19 cellular contexts compared by ENCODE assay signal in genomic region chr11:83773950-83774880, GRCh38.
DNase-seq lines count a peak whose midpoint lies in the region; TF ChIP-seq lines count a peak whose summit lies in the region.
"Had no signal": no experiment of that assay in that cellular context is flagged by ENCODE, and none has a peak within 500 bp of the region (broad histone marks: within the 10 kb centered on the region; RNA-seq: fewer than 3 reads in every experiment).

No MANE protein-coding gene starts in this region.

- H3K27ac Mint-ChIP-seq in HFFc6 (peak overlapping the region; percentile 83), CD14-positive monocyte (peak overlapping the region in 1 of 7 donors; percentile 44)
- H3K27ac Mint-ChIP-seq: endodermal cell had no signal

- no peak for TF ChIP-seq CTCF in HFFc6 (IDR thresholded peaks at IDR 0.05)
- no peak for TF ChIP-seq CTCF in epithelial cell of esophagus (IDR thresholded peaks at IDR 0.05; ENCODE audit: insufficient read depth, low read depth, low read length, missing control alignments)
- TF ChIP-seq CTCF in CD14-positive monocyte (IDR thresholded peaks at IDR 0.05) = no peak

- H3K36me3 Mint-ChIP-seq in HFFc6 (ENCODE audit: low read depth) (no peaks in the 10 kb centered on the region), CD14-positive monocyte (no peaks in the 10 kb centered on the region)

- peak; percentile 70 for DNase-seq in A172 (ENCODE audit: low spot score)
- DNase-seq in HFFc6 = peak; percentile 68
- peak; percentile 15 for DNase-seq in RKO (ENCODE audit: low spot score)
- peak; percentile 14 for DNase-seq in epithelial cell of esophagus (ENCODE audit: low read depth)
- DNase-seq in CD14-positive monocyte (ENCODE audit: low spot score) = no peak
- no peak for DNase-seq in posterior vena cava (ENCODE audit: low spot score)
- no peak for DNase-seq in EL
- no peak for DNase-seq in T-helper 1 cell
- DNase-seq: activated CD8-positive, alpha-beta memory T cell treated with anti-CD3 and anti-CD28 coated beads, Interleukin-2, amount 50 U/mL, for 4 hours; activated naive CD4-positive, alpha-beta T cell; endodermal cell; midbrain; NCI-H524 treated with DMSO at 0.1 percent for 48 hours; Peyer's patch; stimulated activated CD4-positive, alpha-beta T cell treated with anti-CD3 and anti-CD28 coated beads, Interleukin-4, amount 100 ng/mL, for 24 hours; T-helper 2 cell had no signal

- H3K27me3 Mint-ChIP-seq in HFFc6 (ENCODE audit: insufficient read depth) = no peaks in the 10 kb centered on the region; the same call in 1 of the 2 replicates
- peaks cover 0 to 4% (median 2%) of the 10 kb centered on the region in 3 donors for H3K27me3 Mint-ChIP-seq in CD14-positive monocyte (ENCODE audit: low read depth in 3 of 3)

- H3K4me1 Mint-ChIP-seq in HFFc6 (ENCODE audit: low read depth) (peaks cover 50% of the 10 kb centered on the region), CD14-positive monocyte (no peaks in the 10 kb centered on the region)
- H3K4me1 Mint-ChIP-seq: endodermal cell had no signal

- intact Hi-C loops in CD14-positive monocyte (cut with micrococcal nuclease) (no loop called here), posterior vena cava (cut with DNase I) (no loop called here)

- H3K4me3 ChIP-seq in epithelial cell of esophagus (ENCODE audit: low read length) = no peak overlapping the region
- H3K4me3 ChIP-seq: cardiac muscle cell, gastroesophageal sphincter, Peyer's patch, tibial nerve had no signal

- peak overlapping the region; percentile 9 for H3K4me3 Mint-ChIP-seq in HFFc6
- H3K4me3 Mint-ChIP-seq in CD14-positive monocyte = no peak overlapping the region
- H3K4me3 Mint-ChIP-seq: endodermal cell had no signal

- H3K9me3 Mint-ChIP-seq in HFFc6 (no peaks in the 10 kb centered on the region), CD14-positive monocyte (peaks cover 0 to 3% (median 0%) of the 10 kb centered on the region in 7 donors)
- H3K9me3 Mint-ChIP-seq: endodermal cell had no signal

Comparison
In these comparisons a context has a peak if more than half of its experiments do, and no peak if none do; other contexts are left out.
1. DNase-seq: peak in A172 (single experiment), HFFc6 (single experiment), RKO (single experiment) and epithelial cell of esophagus (single experiment); none in CD14-positive monocyte (single experiment), posterior vena cava (single experiment), EL (single experiment) and T-helper 1 cell (0 of 5).